ENCODE assay signal across 18 cellular contexts in genomic region chr14:88840926-88841325, GRCh38. TPM values are rescaled to one million over a fixed set of nuclear protein-coding genes. Genes with fewer than 3 reads are reported as not detected.
"Had no signal": no experiment of that assay in that cellular context is flagged by ENCODE, and none has a peak within 500 bp of the region (broad histone marks: within the 10 kb centered on the region; RNA-seq: fewer than 3 reads in every experiment).

No MANE protein-coding gene starts in this region.

- H3K27ac ChIP-seq: SJSA1, SK-N-MC had no signal

- DNase-seq: Karpas-422, KG1, MM.1S, NCI-H1092 treated with DMSO at 0.1 percent for 48 hours, NCI-H1436, NCI-H187, NCI-H2029, NCI-H2081 treated with DMSO at 0.1 percent for 48 hours, NCI-H2171, NCI-H226, NCI-H446, NCI-H510A, Right ventricle myocardium superior, RPMI8226, SIG-M5 had no signal

- FAIRE-seq: RCC 7860 had no signal

- H3K27me3 ChIP-seq: SJSA1 had no signal

- H3K9me3 ChIP-seq: SJSA1 had no signal

- H3K4me3 ChIP-seq: SJSA1, SK-N-MC had no signal

- H3K36me3 ChIP-seq: SJSA1 had no signal

RNA-seq across cellular contexts. Expression of gene EML5, which starts 48.2 kb away (rescaled TPM):
- total RNA-seq: SJSA1 had no signal
